9 cellular contexts compared by ENCODE assay signal in the genomic region with DNA sequence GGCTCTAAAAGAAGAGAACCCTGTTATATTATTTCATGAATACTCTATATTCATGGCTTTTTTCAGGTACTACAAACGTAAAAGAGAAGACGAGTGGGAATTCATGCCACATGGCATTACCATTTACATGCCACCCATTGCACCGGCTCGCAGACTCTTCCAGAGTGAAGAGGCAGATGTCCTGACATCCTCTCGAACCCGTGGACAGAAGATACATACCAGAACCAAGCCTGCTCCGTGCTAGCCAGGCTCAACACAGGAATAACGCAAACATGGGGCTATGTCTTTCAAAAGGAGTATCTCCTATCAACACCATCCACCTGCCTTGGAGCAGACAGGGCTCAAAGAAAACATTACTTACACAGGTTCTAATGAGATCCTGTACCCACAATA.
DNase-seq lines count a peak whose midpoint lies in the region; ATAC-seq and TF ChIP-seq lines count a peak whose summit lies in the region.
"Had no signal": no experiment of that assay in that cellular context is flagged by ENCODE, and none has a peak within 500 bp of the region (broad histone marks: within the 10 kb centered on the region; RNA-seq: fewer than 3 reads in every experiment).

No MANE protein-coding gene starts in this region.

- H3K9ac ChIP-seq in adipocyte (ENCODE audit: low read length) = peak overlapping the region; percentile 18

- no peaks in the 10 kb centered on the region for H3K27me3 Mint-ChIP-seq in mesothelial cell of epicardium (ENCODE audit: low read depth)

- TF ChIP-seq POLR2A in vagina (IDR thresholded peaks at IDR 0.05) = no peak

- H3K9me3 Mint-ChIP-seq in mesothelial cell of epicardium = peaks cover 3% of the 10 kb centered on the region

- DNase-seq in left ventricle myocardium inferior (no peak), cardiac septum (ENCODE audit: low spot score) (no peak), adipocyte (ENCODE audit: low read depth) (no peak), mesothelial cell of epicardium (ENCODE audit: low spot score in 2 of 2, unreplicated experiment in 2 of 2) (no peak), vagina (ENCODE audit: extremely low spot score in 2 of 2) (no peak), DMS153 (lab: John Stamatoyannopoulos, UW) (no peak)

- H3K36me3 ChIP-seq in left ventricle myocardium inferior (peaks cover 18% of the 10 kb centered on the region), adipocyte (ENCODE audit: control insufficient read depth, insufficient read depth, low read length, severe bottlenecking) (no peaks in the 10 kb centered on the region), vagina (no peaks in the 10 kb centered on the region)

- H3K36me3 Mint-ChIP-seq in mesothelial cell of epicardium = peaks cover 6% of the 10 kb centered on the region

- peak overlapping the region; percentile 24 for H3K27ac ChIP-seq in left ventricle myocardium inferior (replicated peaks)
- peak overlapping the region; percentile 80 for H3K27ac ChIP-seq in vagina

- H3K27me3 ChIP-seq in left ventricle myocardium inferior (ENCODE audit: low read depth) = no peaks in the 10 kb centered on the region
- H3K27me3 ChIP-seq in adipocyte (replicated peaks; ENCODE audit: control insufficient read depth, insufficient read depth, low read length) = no peaks in the 10 kb centered on the region
- no peaks in the 10 kb centered on the region for H3K27me3 ChIP-seq in vagina
- H3K27me3 ChIP-seq: MG63 had no signal

- H3K4me3 ChIP-seq in left ventricle myocardium inferior (no peak overlapping the region), adipocyte (ENCODE audit: low read length) (no peak overlapping the region), vagina (no peak overlapping the region)
- H3K4me3 ChIP-seq: MG63 had no signal

- intact Hi-C loops in left ventricle myocardium inferior (cut with micrococcal nuclease) (no loop called here), cardiac septum (cut with DNase I) (no loop called here), vagina (cut with DNase I) (no loop called here)

- peak overlapping the region; percentile 98 for H3K27ac Mint-ChIP-seq in mesothelial cell of epicardium

- H3K4me1 Mint-ChIP-seq in mesothelial cell of epicardium = peaks cover 64% of the 10 kb centered on the region

- H3K9me3 ChIP-seq in left ventricle myocardium inferior (replicated peaks) (no peaks in the 10 kb centered on the region), adipocyte (ENCODE audit: control insufficient read depth, low read length) (no peaks in the 10 kb centered on the region), vagina (no peaks in the 10 kb centered on the region)
- H3K9me3 ChIP-seq: MG63 had no signal

- peaks cover 12% of the 10 kb centered on the region for H3K4me1 ChIP-seq in left ventricle myocardium inferior
- H3K4me1 ChIP-seq in adipocyte (ENCODE audit: control insufficient read depth, insufficient read depth, low read length) = peaks cover 41% of the 10 kb centered on the region
- H3K4me1 ChIP-seq in vagina = peaks cover 39% of the 10 kb centered on the region

- TF ChIP-seq CTCF in left ventricle myocardium inferior (IDR thresholded peaks at IDR 0.05; ENCODE audit: borderline replicate concordance) (no peak), mesothelial cell of epicardium (IDR thresholded peaks at IDR 0.05; ENCODE audit: unreplicated experiment) (no peak), vagina (IDR thresholded peaks at IDR 0.05) (no peak)

- H3K4me3 Mint-ChIP-seq in mesothelial cell of epicardium = no peak overlapping the region

- ATAC-seq in GM18861 (IDR thresholded peaks at IDR 0.05; ENCODE audit: unreplicated experiment) = no peak
- ATAC-seq in HG02798 (IDR thresholded peaks at IDR 0.05; ENCODE audit: poor library complexity, unreplicated experiment) = no peak
